9 cellular contexts compared by ENCODE assay signal in genomic region chr13:109781384-109782065, GRCh38. TPM values are rescaled to one million over a fixed set of nuclear protein-coding genes. Genes with fewer than 3 reads are reported as not detected.
DNase-seq lines count a peak whose midpoint lies in the region; ATAC-seq and TF ChIP-seq lines count a peak whose summit lies in the region.
"Had no signal": no experiment of that assay in that cellular context is flagged by ENCODE, and none has a peak within 500 bp of the region (broad histone marks: within the 10 kb centered on the region; RNA-seq: fewer than 3 reads in every experiment).

No MANE protein-coding gene starts in this region.

- H3K4me3 Mint-ChIP-seq in Calu3 (ENCODE audit: low read depth, unreplicated experiment): peak overlapping the region; percentile 82

- BruUV-seq in Calu3 (replicated peaks; lab: Mats Ljungman, UMichigan): no TSS peak

- DNase-seq in Calu3 (no peak), RWPE1 (ENCODE audit: low spot score) (no peak), foreskin keratinocyte (no peak), psoas muscle (peak in 1 of 2 donors; percentile 60), H4 (ENCODE audit: low spot score) (no peak)
- DNase-seq in activated CD4-positive, alpha-beta T cell treated with anti-CD3 and anti-CD28 coated beads, Interleukin-2, amount 50 U/mL, for 4 hours: no peak
- DNase-seq: NCI-H1694 treated with DMSO at 0.1 percent for 48 hours had no signal

- CTCF ChIA-PET in Calu3 (lab: Charles Lee): no interaction called here
- CTCF ChIA-PET in RWPE1 (lab: Yijun Ruan, JAX): interaction anchor here (0.6 to 0.7 kb wide), 4 partner anchors 192 to 506 kb away, joined by 3 to 5 read pairs (median 3); no protein-coding TSS in a partner anchor

- WGBS in psoas muscle, 3 donors: 76 to 82% (median 76%) methylated on average over 28 of the region's 28 CpGs

- peaks cover 8 to 28% of the 10 kb centered on the region in 2 donors for H3K36me3 ChIP-seq in psoas muscle (ENCODE audit: insufficient read depth in 1 of 2, low read depth in 1 of 2)

- peaks cover 7% of the 10 kb centered on the region for H3K4me1 Mint-ChIP-seq in Calu3 (ENCODE audit: low read depth, unreplicated experiment)

- H3K27me3 ChIP-seq in foreskin keratinocyte (no peaks in the 10 kb centered on the region), psoas muscle (ENCODE audit: insufficient read depth in 3 of 3, low read length in 2 of 3) (peaks cover 0 to 2% (median 0%) of the 10 kb centered on the region in 3 donors)

- H3K27ac ChIP-seq in RWPE1 (peak overlapping the region; percentile 95), foreskin keratinocyte (peak overlapping the region; percentile 5), psoas muscle (peak overlapping the region; percentile 15)

- TF ChIP-seq CTCF in Calu3 (IDR thresholded peaks at IDR 0.05; ENCODE audit: unreplicated experiment) (no peak), RWPE1 (conservative IDR thresholded peaks at IDR 0.05; ENCODE audit: low read depth) (no peak), foreskin keratinocyte (conservative IDR thresholded peaks at IDR 0.05) (no peak), psoas muscle (IDR thresholded peaks at IDR 0.05) (no peak)

- H3K9me3 ChIP-seq in psoas muscle: no peaks in the 10 kb centered on the region

- H3K4me1 ChIP-seq in foreskin keratinocyte: peaks cover 18% of the 10 kb centered on the region
- peaks cover 51% of the 10 kb centered on the region for H3K4me1 ChIP-seq in psoas muscle

- no peaks in the 10 kb centered on the region for H3K9me3 Mint-ChIP-seq in Calu3 (ENCODE audit: low read depth, unreplicated experiment)

- intact Hi-C loops in Calu3 (cut with micrococcal nuclease; ENCODE audit: unreplicated experiment) (no loop called here), psoas muscle (cut with DNase I) (loop anchor here (2.0 to 10.0 kb wide), 4 partner anchors 167 to 817 kb away; no protein-coding TSS in a partner anchor)

- POLR2A ChIA-PET in RWPE1 (lab: Yijun Ruan, JAX; ENCODE audit: low non-redundant PET): no interaction called here

- peaks cover 22% of the 10 kb centered on the region for H3K36me3 Mint-ChIP-seq in Calu3 (ENCODE audit: insufficient read depth, unreplicated experiment)

- ATAC-seq in foreskin keratinocyte (no peak), psoas muscle (no peak), GM18870 (IDR thresholded peaks at IDR 0.05; ENCODE audit: unreplicated experiment) (no peak), HG03354 (IDR thresholded peaks at IDR 0.05; ENCODE audit: poor library complexity, severe bottlenecking, unreplicated experiment) (no peak)

- H3K4me3 ChIP-seq in psoas muscle: peak overlapping the region; percentile 64

- no peaks in the 10 kb centered on the region for H3K27me3 Mint-ChIP-seq in Calu3 (ENCODE audit: unreplicated experiment)

- no peak overlapping the region for H3K27ac Mint-ChIP-seq in Calu3 (ENCODE audit: unreplicated experiment)

RNA-seq across cellular contexts. Expression of gene IRS2, which starts 4.9 kb away (rescaled TPM):
- total RNA-seq in Calu3 (2022) (4.3 and 5.4 TPM in 2 replicates), foreskin keratinocyte (4.3 and 4.5 TPM in 2 replicates), psoas muscle (10 to 100 TPM in 3 of 4 donors, 1 to 10 TPM in 1; 9.3 to 40.8 (median 27.1) TPM)
- polyA plus RNA-seq in foreskin keratinocyte (2.0 and 2.1 TPM in 2 replicates), psoas muscle (10 to 100 TPM; 13.0 to 31.7 (median 15.5) TPM)
- total RNA-seq in H4 (2014; rRNA removed; shearing (Covaris generic)): 0.14 and 0.45 TPM in 2 replicates

Comparison
In these comparisons a context has a peak if more than half of its experiments do, and no peak if none do; other contexts are left out.
1. H3K27ac ChIP-seq: peak in every context shown above with its lines; median percentile 95 in RWPE1; 15 in psoas muscle; 5 in foreskin keratinocyte.